In genomic region chr4:2048831-2049230, GRCh38 we compare ENCODE assay signal across 19 cellular contexts. TPM values are rescaled to one million over a fixed set of nuclear protein-coding genes. Genes with fewer than 3 reads are reported as not detected.
"Had no signal": no experiment of that assay in that cellular context is flagged by ENCODE, and none has a peak within 500 bp of the region (broad histone marks: within the 10 kb centered on the region; RNA-seq: fewer than 3 reads in every experiment).

No MANE protein-coding gene starts in this region.

- H3K27me3 ChIP-seq: body of pancreas had no signal

- H3K4me1 Mint-ChIP-seq: activated naive CD4-positive, alpha-beta T cell treated with anti-CD3 and anti-CD28 coated beads, Interleukin-2, amount 50 U/mL, for 24 hours; T-cell had no signal

- H3K9me3 Mint-ChIP-seq: activated naive CD4-positive, alpha-beta T cell treated with anti-CD3 and anti-CD28 coated beads, Interleukin-2, amount 50 U/mL, for 24 hours; dendritic cell treated with granulocyte-macrophage colony-stimulating factor and Interleukin-4, amounts not matched to agents 40 ng/mL and 50 ng/mL, for 4 days; effector memory CD8-positive, alpha-beta T cell; naive thymus-derived CD8-positive, alpha-beta T cell; stimulated activated naive B cell treated with anti-CD40 and anti-IgM and Interleukin-4, amounts not matched to agents 10 μg/mL and 1 μg/mL and 100 μg/mL, for 72 hours; T-cell had no signal

- H3K9me3 ChIP-seq: body of pancreas, mucosa of descending colon, prostate gland, transverse colon had no signal

- DNase-seq: activated CD4-positive, alpha-beta T cell treated with anti-CD3 and anti-CD28 coated beads for 4 hours; amniotic stem cell; body of pancreas; effector memory CD8-positive, alpha-beta T cell; erythroblast; glutamatergic neuron; mammary epithelial cell; nucleus accumbens; stimulated activated CD4-positive, alpha-beta T cell treated with anti-CD3 and anti-CD28 coated beads, Interleukin-2, amount 100 ng/mL, for 24 hours; stimulated activated naive B cell treated with anti-CD40 and anti-IgM and Interleukin-4, amounts not matched to agents 10 μg/mL and 1 μg/mL and 100 μg/mL, for 72 hours; substantia nigra; T-cell; T1000; transverse colon had no signal

- H3K4me1 ChIP-seq: prostate gland had no signal

- H3K4me3 Mint-ChIP-seq: activated naive CD4-positive, alpha-beta T cell treated with anti-CD3 and anti-CD28 coated beads, Interleukin-2, amount 50 U/mL, for 24 hours; dendritic cell treated with granulocyte-macrophage colony-stimulating factor and Interleukin-4, amounts not matched to agents 40 ng/mL and 50 ng/mL, for 4 days; effector memory CD8-positive, alpha-beta T cell; naive thymus-derived CD8-positive, alpha-beta T cell; stimulated activated naive B cell treated with anti-CD40 and anti-IgM and Interleukin-4, amounts not matched to agents 10 μg/mL and 1 μg/mL and 100 μg/mL, for 72 hours; T-cell had no signal

- H3K36me3 ChIP-seq: prostate gland, transverse colon had no signal

- H3K4me3 ChIP-seq: body of pancreas, mucosa of descending colon, prostate gland, transverse colon had no signal

- H3K36me3 Mint-ChIP-seq: activated naive CD4-positive, alpha-beta T cell treated with anti-CD3 and anti-CD28 coated beads, Interleukin-2, amount 50 U/mL, for 24 hours; naive thymus-derived CD8-positive, alpha-beta T cell; T-cell had no signal

- H3K27ac ChIP-seq: body of pancreas, prostate gland, transverse colon had no signal

- H3K27ac Mint-ChIP-seq: activated naive CD4-positive, alpha-beta T cell treated with anti-CD3 and anti-CD28 coated beads, Interleukin-2, amount 50 U/mL, for 24 hours; dendritic cell treated with granulocyte-macrophage colony-stimulating factor and Interleukin-4, amounts not matched to agents 40 ng/mL and 50 ng/mL, for 4 days; effector memory CD8-positive, alpha-beta T cell; stimulated activated naive B cell treated with anti-CD40 and anti-IgM and Interleukin-4, amounts not matched to agents 10 μg/mL and 1 μg/mL and 100 μg/mL, for 72 hours had no signal

RNA-seq across cellular contexts. Expression of gene NAT8L, which starts 10.3 kb away (rescaled TPM):
- polyA plus RNA-seq: naive thymus-derived CD8-positive, alpha-beta T cell had no signal
